ENCODE assay signal across 10 cellular contexts in genomic region chr15:50390549-50391264, GRCh38. TPM values are rescaled to one million over a fixed set of nuclear protein-coding genes. Genes with fewer than 3 reads are reported as not detected.
DNase-seq lines count a peak whose midpoint lies in the region; ATAC-seq, FAIRE-seq and TF ChIP-seq lines count a peak whose summit lies in the region.
"Had no signal": no experiment of that assay in that cellular context is flagged by ENCODE, and none has a peak within 500 bp of the region (broad histone marks: within the 10 kb centered on the region; RNA-seq: fewer than 3 reads in every experiment).

No MANE protein-coding gene starts in this region.

- DNase-seq in RWPE2 (ENCODE audit: low spot score) (no peak), sciatic nerve (ENCODE audit: low spot score) (no peak), GM12892 (ENCODE audit: insufficient read length) (no peak), RKO (ENCODE audit: low spot score) (no peak), ovary (no peak)
- no peak for DNase-seq in activated CD4-positive, alpha-beta T cell treated with anti-CD3 and anti-CD28 coated beads, Interleukin-2, amount 50 U/mL, for 1 hour
- DNase-seq: activated gamma-delta T cell treated with Interleukin-2 at 50 U/mL for 16 hours had no signal

- no peaks in the 10 kb centered on the region for H3K36me3 ChIP-seq in RWPE2 (ENCODE audit: low read depth)
- no peaks in the 10 kb centered on the region for H3K36me3 ChIP-seq in ovary
- H3K36me3 ChIP-seq: SJSA1 had no signal

- ATAC-seq in GM19395 (IDR thresholded peaks at IDR 0.05; ENCODE audit: unreplicated experiment) (peak; percentile 95), HG03066 (IDR thresholded peaks at IDR 0.05; ENCODE audit: low read depth, unreplicated experiment) (peak; percentile 78), RWPE2 (ENCODE audit: low read depth) (peak; percentile 45), sciatic nerve (peak; percentile 59)

- H3K4me3 ChIP-seq in RWPE2 (ENCODE audit: severe bottlenecking), result no peak overlapping the region
- no peak overlapping the region for H3K4me3 ChIP-seq in ovary
- H3K4me3 ChIP-seq: SJSA1 had no signal

- H3K4me1 ChIP-seq in RWPE2 (ENCODE audit: insufficient read depth, poor library complexity, severe bottlenecking), result no peaks in the 10 kb centered on the region
- no peaks in the 10 kb centered on the region for H3K4me1 ChIP-seq in ovary (ENCODE audit: insufficient read depth)
- H3K4me1 ChIP-seq: SJSA1 had no signal

- WGBS in ovary, 3 donors, result 50 to 57% (median 50%) methylated on average over 4 of the region's 4 CpGs

- no peak for TF ChIP-seq EP300 in ovary (IDR thresholded peaks at IDR 0.05)

- no peak overlapping the region for H3K27ac ChIP-seq in RWPE2 (ENCODE audit: poor library complexity, severe bottlenecking)
- no peak overlapping the region for H3K27ac ChIP-seq in ovary
- H3K27ac ChIP-seq: SJSA1 had no signal

- no peak for FAIRE-seq in GM12892 (lab: Jason Lieb, UNC)

- H3K9me3 ChIP-seq in RWPE2 (ENCODE audit: severe bottlenecking), result no peaks in the 10 kb centered on the region
- H3K9me3 ChIP-seq in ovary, result no peaks in the 10 kb centered on the region
- H3K9me3 ChIP-seq: SJSA1 had no signal

- intact Hi-C loops in sciatic nerve (cut with DNase I), result no loop called here
- intact Hi-C loops in ovary (cut with DNase I), result no loop called here

- TF ChIP-seq POLR2A in GM12892 (IDR thresholded peaks at IDR 0.05; ENCODE audit: low read depth, low read length) (no peak), ovary (IDR thresholded peaks at IDR 0.05) (no peak)

- H3K27me3 ChIP-seq in RWPE2 (ENCODE audit: insufficient read depth, poor library complexity, severe bottlenecking), result no peaks in the 10 kb centered on the region
- H3K27me3 ChIP-seq in ovary, result no peaks in the 10 kb centered on the region
- H3K27me3 ChIP-seq: SJSA1 had no signal

- TF ChIP-seq CTCF in RWPE2 (IDR thresholded peaks at IDR 0.05; ENCODE audit: poor library complexity, severe bottlenecking), result no peak
- TF ChIP-seq CTCF in ovary (IDR thresholded peaks at IDR 0.05), result no peak

RNA-seq across cellular contexts. Expression of gene USP8, which starts 33.5 kb away (rescaled TPM):
- total RNA-seq in sciatic nerve, result 77.9 TPM
- polyA plus RNA-seq in GM12892 (2012; ENCODE audit: missing spikeins), result 31.4 TPM
- total RNA-seq in ovary, result 10 to 100 TPM; 29.0 to 67.0 (median 54.5) TPM
- 10 to 100 TPM; 25.1 to 38.5 TPM for polyA plus RNA-seq in ovary

RNA-seq across cellular contexts. Expression of gene GABPB1, which starts 35.7 kb away (rescaled TPM):
- total RNA-seq in sciatic nerve (17.1 TPM), ovary (10 to 100 TPM; 13.9 to 21.9 (median 16.0) TPM)
- polyA plus RNA-seq in GM12892 (2012; ENCODE audit: missing spikeins), result 28.9 TPM
- 10 to 100 TPM in 1 of 2 donors, 1 to 10 TPM in 1; 7.0 to 11.6 TPM for polyA plus RNA-seq in ovary

Comparison
In these comparisons a context has a peak if more than half of its experiments do, and no peak if none do; other contexts are left out.
1. ATAC-seq: peak in every context shown above with its lines; median percentile 95 in GM19395; 78 in HG03066; 59 in sciatic nerve; 45 in RWPE2.